In genomic region chr17:27493088-27493487, GRCh38 we compare ENCODE assay signal across 16 cellular contexts. TPM values are rescaled to one million over a fixed set of nuclear protein-coding genes. Genes with fewer than 3 reads are reported as not detected.
DNase-seq lines count a peak whose midpoint lies in the region; TF ChIP-seq lines count a peak whose summit lies in the region.
"Had no signal": no experiment of that assay in that cellular context is flagged by ENCODE, and none has a peak within 500 bp of the region (broad histone marks: within the 10 kb centered on the region; RNA-seq: fewer than 3 reads in every experiment).

No MANE protein-coding gene starts in this region.

- no peak overlapping the region for H3T11ph ChIP-seq in H9 (ENCODE audit: low read length)

- POLR2A ChIA-PET in CD8-positive, alpha-beta memory T cell (lab: Charles Lee): no interaction called here

- no peaks in the 10 kb centered on the region for H4K20me1 ChIP-seq in H9 (ENCODE audit: control insufficient read depth, insufficient read depth, insufficient read length)

- peaks cover 2% of the 10 kb centered on the region for H3K36me3 ChIP-seq in endodermal cell (ENCODE audit: control insufficient read depth, insufficient read depth, low read length)
- H3K36me3 ChIP-seq in CD8-positive, alpha-beta memory T cell (ENCODE audit: insufficient read depth, low read length): no peaks in the 10 kb centered on the region

- no peak overlapping the region for H3K4me3 ChIP-seq in endodermal cell (ENCODE audit: low read length)
- H3K4me3 ChIP-seq in CD8-positive, alpha-beta memory T cell (ENCODE audit: low read length): no peak overlapping the region

- no peak overlapping the region for H3K18ac ChIP-seq in H9 (ENCODE audit: insufficient read length, low read depth, low read length)

- no peaks in the 10 kb centered on the region for H3K9me3 Mint-ChIP-seq in H9
- no peaks in the 10 kb centered on the region for H3K9me3 Mint-ChIP-seq in endodermal cell
- H3K9me3 Mint-ChIP-seq in nephron progenitor cell: peaks cover 3% of the 10 kb centered on the region
- H3K9me3 Mint-ChIP-seq in type B pancreatic cell: no peaks in the 10 kb centered on the region
- no peaks in the 10 kb centered on the region for H3K9me3 Mint-ChIP-seq in CD8-positive, alpha-beta memory T cell
- H3K9me3 Mint-ChIP-seq in mesothelial cell of epicardium: no peaks in the 10 kb centered on the region
- H3K9me3 Mint-ChIP-seq: CD4-positive, alpha-beta memory T cell had no signal

- CTCF ChIA-PET in CD8-positive, alpha-beta memory T cell (lab: Charles Lee): no interaction called here

- H3K27ac Mint-ChIP-seq in H9: peak overlapping the region; percentile 80 to 90 (median 87); a peak in 3 of 7 replicates
- peak overlapping the region; percentile 66 for H3K27ac Mint-ChIP-seq in endodermal cell
- peak overlapping the region; percentile 61 for H3K27ac Mint-ChIP-seq in nephron progenitor cell
- peak overlapping the region; percentile 96 for H3K27ac Mint-ChIP-seq in type B pancreatic cell
- no peak overlapping the region for H3K27ac Mint-ChIP-seq in CD8-positive, alpha-beta memory T cell
- no peak overlapping the region for H3K27ac Mint-ChIP-seq in mesothelial cell of epicardium
- H3K27ac Mint-ChIP-seq: B cell had no signal

- no peak for DNase-seq in H9
- DNase-seq in endodermal cell: no peak
- no peak for DNase-seq in nephron progenitor cell
- DNase-seq in type B pancreatic cell (ENCODE audit: extremely low spot score, unreplicated experiment): no peak
- no peak for DNase-seq in CD8-positive, alpha-beta memory T cell
- DNase-seq in mesothelial cell of epicardium (ENCODE audit: low spot score in 2 of 2, unreplicated experiment in 2 of 2): no peak
- DNase-seq in GM19238 (ENCODE audit: insufficient read length, low spot score): no peak
- DNase-seq: CD4-positive, alpha-beta memory T cell; DMS 273 treated with DMSO at 0.1 percent for 48 hours; H7; IMR-90; NCI-H2029; NCI-H2171 treated with DMSO at 0.1 percent for 48 hours; NCI-H510A; Right ventricle myocardium superior had no signal

- H2BK20ac ChIP-seq in H9 (ENCODE audit: low read depth, low read length, poor library complexity, severe bottlenecking): no peak overlapping the region

- no peak overlapping the region for H2BK15ac ChIP-seq in H9 (ENCODE audit: low read depth, low read length)

- H3K79me1 ChIP-seq in H9 (ENCODE audit: insufficient read depth, low read depth, low read length, poor library complexity, severe bottlenecking): peaks cover 8% of the 10 kb centered on the region

- H4K91ac ChIP-seq in H9 (ENCODE audit: insufficient read length, low read depth, low read length): no peak overlapping the region

- H3K27ac ChIP-seq in H9 (ENCODE audit: insufficient read length, low read depth, low read length) (no peak overlapping the region), endodermal cell (ENCODE audit: low read depth, low read length) (no peak overlapping the region)
- no peak overlapping the region for H3K27ac ChIP-seq in CD8-positive, alpha-beta memory T cell (ENCODE audit: low read depth, low read length)

- no CpG with 5 or more reads among the region's 4 CpGs for WGBS in H9 (ENCODE audit: extremely low coverage, insufficient read length, low lambda C conversion rate)
- 88 to 89% methylated on average over 3 of the region's 4 CpGs for WGBS in endodermal cell (ENCODE audit: insufficient coverage in 1 of 2, insufficient read length in 1 of 2), 2 experiments

- TF ChIP-seq CTCF in H9 (conservative IDR thresholded peaks at IDR 0.05) (no peak), endodermal cell (conservative IDR thresholded peaks at IDR 0.05) (no peak), nephron progenitor cell (IDR thresholded peaks at IDR 0.05) (no peak), type B pancreatic cell (conservative IDR thresholded peaks at IDR 0.05) (no peak), mesothelial cell of epicardium (IDR thresholded peaks at IDR 0.05; ENCODE audit: unreplicated experiment) (no peak)

- H2AK5ac ChIP-seq in H9 (ENCODE audit: insufficient read length, low read length): no peak overlapping the region

- H3K9me3 ChIP-seq in H9 (ENCODE audit: control insufficient read depth, low read depth, low read length) (no peaks in the 10 kb centered on the region), endodermal cell (ENCODE audit: control insufficient read depth, low read length) (no peaks in the 10 kb centered on the region)
- no peaks in the 10 kb centered on the region for H3K9me3 ChIP-seq in CD8-positive, alpha-beta memory T cell (ENCODE audit: low read length)

- H3K27me3 Mint-ChIP-seq in H9 (ENCODE audit: low read depth): no peaks in the 10 kb centered on the region
- no peaks in the 10 kb centered on the region for H3K27me3 Mint-ChIP-seq in endodermal cell (ENCODE audit: insufficient read depth)
- no peaks in the 10 kb centered on the region for H3K27me3 Mint-ChIP-seq in nephron progenitor cell (ENCODE audit: low read depth, poor library complexity)
- H3K27me3 Mint-ChIP-seq in type B pancreatic cell: peaks cover 3% of the 10 kb centered on the region
- no peaks in the 10 kb centered on the region for H3K27me3 Mint-ChIP-seq in CD8-positive, alpha-beta memory T cell
- no peaks in the 10 kb centered on the region for H3K27me3 Mint-ChIP-seq in mesothelial cell of epicardium (ENCODE audit: low read depth)
- H3K27me3 Mint-ChIP-seq: B cell; CD4-positive, alpha-beta memory T cell had no signal

- H3K79me2 ChIP-seq in H9 (ENCODE audit: insufficient read depth, low read length): peaks cover 1% of the 10 kb centered on the region; the same call in 1 of the 2 replicates

- no peak overlapping the region for H4K8ac ChIP-seq in H9 (replicated peaks; ENCODE audit: insufficient read length, low read depth, low read length)

- no peak overlapping the region for H3K4me2 ChIP-seq in H9 (ENCODE audit: insufficient read depth, insufficient read length, low read length)

- H2AFZ ChIP-seq in H9 (ENCODE audit: low read length): no peak overlapping the region

- no peak overlapping the region for H2BK12ac ChIP-seq in H9 (ENCODE audit: insufficient read length, low read depth, low read length)

- H3K36me3 Mint-ChIP-seq in H9 (ENCODE audit: insufficient read depth in 1 of 3, low read depth in 3 of 3): peaks cover 3% of the 10 kb centered on the region in 3 experiments; a peak in 6 of 7 replicates
- H3K36me3 Mint-ChIP-seq in endodermal cell (ENCODE audit: low read depth): peaks cover 5% of the 10 kb centered on the region
- H3K36me3 Mint-ChIP-seq in nephron progenitor cell (ENCODE audit: low read depth): peaks cover 4% of the 10 kb centered on the region
- H3K36me3 Mint-ChIP-seq in type B pancreatic cell: peaks cover 8% of the 10 kb centered on the region
- peaks cover 0 to 2% (median 0%) of the 10 kb centered on the region in 3 donors for H3K36me3 Mint-ChIP-seq in CD8-positive, alpha-beta memory T cell
- H3K36me3 Mint-ChIP-seq in mesothelial cell of epicardium: peaks cover 3% of the 10 kb centered on the region
- H3K36me3 Mint-ChIP-seq: CD4-positive, alpha-beta memory T cell had no signal

- H3K27me3 ChIP-seq in H9 (ENCODE audit: insufficient read depth, low read length): no peaks in the 10 kb centered on the region
- H3K27me3 ChIP-seq in endodermal cell (ENCODE audit: control insufficient read depth, insufficient read depth, low read length, poor library complexity, severe bottlenecking): no peaks in the 10 kb centered on the region
- H3K27me3 ChIP-seq in CD8-positive, alpha-beta memory T cell (ENCODE audit: insufficient read depth, low read length, poor library complexity, severe bottlenecking): no peaks in the 10 kb centered on the region

- peaks cover 86 to 87% of the 10 kb centered on the region in 2 experiments for H3K4me1 Mint-ChIP-seq in H9
- H3K4me1 Mint-ChIP-seq in endodermal cell: peaks cover 62% of the 10 kb centered on the region
- H3K4me1 Mint-ChIP-seq in nephron progenitor cell: peaks cover 89% of the 10 kb centered on the region
- H3K4me1 Mint-ChIP-seq in type B pancreatic cell (ENCODE audit: unreplicated experiment): peaks cover 81% of the 10 kb centered on the region
- peaks cover 4 to 23% (median 20%) of the 10 kb centered on the region in 3 donors for H3K4me1 Mint-ChIP-seq in CD8-positive, alpha-beta memory T cell
- H3K4me1 Mint-ChIP-seq in mesothelial cell of epicardium: peaks cover 66% of the 10 kb centered on the region

- no peak overlapping the region for H2BK120ac ChIP-seq in H9 (ENCODE audit: low read depth, low read length, poor library complexity, severe bottlenecking)

- H3K4me3 Mint-ChIP-seq in H9 (no peak overlapping the region), endodermal cell (no peak overlapping the region), nephron progenitor cell (no peak overlapping the region), type B pancreatic cell (peak overlapping the region; percentile 36), mesothelial cell of epicardium (no peak overlapping the region)
- H3K4me3 Mint-ChIP-seq in CD8-positive, alpha-beta memory T cell: no peak overlapping the region
- H3K4me3 Mint-ChIP-seq: B cell; CD4-positive, alpha-beta memory T cell had no signal

- no peak overlapping the region for H4K5ac ChIP-seq in H9 (ENCODE audit: insufficient read length, low read depth, low read length)

- no peak overlapping the region for H2BK5ac ChIP-seq in H9 (ENCODE audit: insufficient read length, low read length)

- H3K23ac ChIP-seq in H9 (ENCODE audit: insufficient read length, low read depth, low read length): no peak overlapping the region

- H3K4ac ChIP-seq in H9 (ENCODE audit: low read depth, low read length): no peak overlapping the region

- H3K4me1 ChIP-seq in H9 (ENCODE audit: insufficient read depth, low read length): peaks cover 33% of the 10 kb centered on the region; the same call in 1 of the 2 replicates
- H3K4me1 ChIP-seq in endodermal cell (ENCODE audit: control insufficient read depth, insufficient read depth, low read length): peaks cover 18% of the 10 kb centered on the region
- H3K4me1 ChIP-seq in CD8-positive, alpha-beta memory T cell (ENCODE audit: insufficient read depth, low read length): no peaks in the 10 kb centered on the region

- no peak overlapping the region for H3K56ac ChIP-seq in H9 (ENCODE audit: insufficient read length, low read depth, low read length)

- H3K9ac ChIP-seq in H9 (ENCODE audit: extremely low read depth, insufficient read length, low read length): no peak overlapping the region
- H3K9ac ChIP-seq in endodermal cell (ENCODE audit: extremely low read depth, low read length, poor library complexity, severe bottlenecking): no peak overlapping the region

- H3K23me2 ChIP-seq in H9 (ENCODE audit: insufficient read length, low read depth, low read length, poor library complexity, severe bottlenecking): peaks cover 4% of the 10 kb centered on the region

- H3K14ac ChIP-seq in H9 (ENCODE audit: insufficient read depth, low read length): no peak overlapping the region; the same call in 1 of the 2 replicates

RNA-seq across cellular contexts. Expression of gene KSR1, which starts 36.8 kb away (rescaled TPM):
- total RNA-seq in H9 (2021) (43.5 and 44.9 TPM in 2 replicates), endodermal cell (10 to 100 TPM; 33.7 to 46.3 TPM), type B pancreatic cell (ENCODE audit: low replicate concordance) (57.8 and 74.0 TPM in 2 replicates), mesothelial cell of epicardium (64.0 to 69.4 TPM (median 64.5 TPM) in 3 replicates)
- 18.3 TPM for polyA plus RNA-seq in endodermal cell (2013, experiment 1 of 2)
- 18.3 TPM for polyA plus RNA-seq in endodermal cell (2013, experiment 2 of 2)
- 10 to 100 TPM; 26.3 to 26.9 TPM for total RNA-seq in CD8-positive, alpha-beta memory T cell
- polyA plus RNA-seq in CD8-positive, alpha-beta memory T cell: 2.9 TPM

Comparison
In these comparisons a context has a peak if more than half of its experiments do, and no peak if none do; other contexts are left out.
1. H3K27ac Mint-ChIP-seq: peak in H9 (3 of 3), endodermal cell (single experiment), nephron progenitor cell (single experiment) and type B pancreatic cell (single experiment); none in CD8-positive, alpha-beta memory T cell (0 of 8) and mesothelial cell of epicardium (single experiment).